1 cellular context compared by ENCODE assay signal in the genomic region with DNA sequence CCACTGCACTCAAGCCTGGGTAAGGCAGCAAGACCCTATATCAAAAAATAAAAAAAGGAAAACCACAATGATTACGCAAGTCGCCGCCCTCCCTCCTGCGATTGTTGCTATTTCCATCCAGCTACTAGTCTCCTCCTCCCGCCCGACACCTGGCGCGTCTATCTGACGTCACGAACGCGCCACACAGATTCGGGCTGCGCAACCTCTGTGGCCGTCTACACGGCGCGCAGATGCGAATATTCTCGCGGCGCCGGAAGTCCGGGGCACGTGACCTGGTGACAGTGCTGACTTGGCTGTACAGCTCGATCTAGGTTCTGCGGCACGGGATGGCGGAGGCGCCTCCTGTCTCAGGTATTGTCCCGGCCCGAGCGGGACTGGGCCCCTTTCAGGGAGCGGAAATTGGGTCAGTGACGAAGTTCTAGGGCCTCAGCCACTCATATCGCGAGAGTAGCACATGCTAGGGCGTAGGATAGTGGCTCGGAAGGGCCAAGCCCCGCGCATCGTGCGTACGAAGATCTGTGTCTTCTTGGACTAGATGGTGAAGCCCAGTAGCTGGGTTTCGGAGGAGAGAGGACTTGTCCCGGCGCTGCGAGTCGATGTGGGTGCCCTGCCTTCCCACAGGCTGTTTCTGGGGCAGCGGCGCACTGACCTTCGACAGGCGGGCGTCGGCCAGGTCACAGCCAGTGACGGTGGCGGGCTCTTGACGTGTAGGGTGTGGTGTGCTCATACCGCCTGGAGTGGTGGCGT.
A peak's percentile ranks its signal among the peaks of the same experiment; 100 is the strongest.
TF ChIP-seq lines count a peak whose summit lies in the region.

A gene (plus strand): TSS at position 270 of the 747 bp plus-strand sequence. CDS start 57 bp downstream, at position 327.

TF ChIP-seq in GM12878, 131 proteins besides CTCF, POLR2A, EP300 and RAD21 (continued from another document):
- TF ChIP-seq, protein P1, sequence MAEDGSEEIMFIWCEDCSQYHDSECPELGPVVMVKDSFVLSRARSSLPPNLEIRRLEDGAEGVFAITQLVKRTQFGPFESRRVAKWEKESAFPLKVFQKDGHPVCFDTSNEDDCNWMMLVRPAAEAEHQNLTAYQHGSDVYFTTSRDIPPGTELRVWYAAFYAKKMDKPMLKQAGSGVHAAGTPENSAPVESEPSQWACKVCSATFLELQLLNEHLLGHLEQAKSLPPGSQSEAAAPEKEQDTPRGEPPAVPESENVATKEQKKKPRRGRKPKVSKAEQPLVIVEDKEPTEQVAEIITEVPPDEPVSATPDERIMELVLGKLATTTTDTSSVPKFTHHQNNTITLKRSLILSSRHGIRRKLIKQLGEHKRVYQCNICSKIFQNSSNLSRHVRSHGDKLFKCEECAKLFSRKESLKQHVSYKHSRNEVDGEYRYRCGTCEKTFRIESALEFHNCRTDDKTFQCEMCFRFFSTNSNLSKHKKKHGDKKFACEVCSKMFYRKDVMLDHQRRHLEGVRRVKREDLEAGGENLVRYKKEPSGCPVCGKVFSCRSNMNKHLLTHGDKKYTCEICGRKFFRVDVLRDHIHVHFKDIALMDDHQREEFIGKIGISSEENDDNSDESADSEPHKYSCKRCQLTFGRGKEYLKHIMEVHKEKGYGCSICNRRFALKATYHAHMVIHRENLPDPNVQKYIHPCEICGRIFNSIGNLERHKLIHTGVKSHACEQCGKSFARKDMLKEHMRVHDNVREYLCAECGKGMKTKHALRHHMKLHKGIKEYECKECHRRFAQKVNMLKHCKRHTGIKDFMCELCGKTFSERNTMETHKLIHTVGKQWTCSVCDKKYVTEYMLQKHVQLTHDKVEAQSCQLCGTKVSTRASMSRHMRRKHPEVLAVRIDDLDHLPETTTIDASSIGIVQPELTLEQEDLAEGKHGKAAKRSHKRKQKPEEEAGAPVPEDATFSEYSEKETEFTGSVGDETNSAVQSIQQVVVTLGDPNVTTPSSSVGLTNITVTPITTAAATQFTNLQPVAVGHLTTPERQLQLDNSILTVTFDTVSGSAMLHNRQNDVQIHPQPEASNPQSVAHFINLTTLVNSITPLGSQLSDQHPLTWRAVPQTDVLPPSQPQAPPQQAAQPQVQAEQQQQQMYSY (CRISPR knock-in tag; IDR thresholded peaks at IDR 0.05), result 0 out of 2 replicates have a peak, but pooled peaks have one; percentile 9
- TF ChIP-seq SP1 (IDR thresholded peaks at IDR 0.05; ENCODE audit: low read depth, low read length), result peak; percentile 69
- no peak for TF ChIP-seq STAT3 (IDR thresholded peaks at IDR 0.05; ENCODE audit: low read depth, low read length)
- no peak; a peak in 2 of 4 replicates for TF ChIP-seq ETV6 (conservative IDR thresholded peaks at IDR 0.05 in 1 of 2, IDR thresholded peaks at IDR 0.05 in 1 of 2; ENCODE audit: borderline replicate concordance in 1 of 2, low read depth in 1 of 2)
- TF ChIP-seq, protein P2, sequence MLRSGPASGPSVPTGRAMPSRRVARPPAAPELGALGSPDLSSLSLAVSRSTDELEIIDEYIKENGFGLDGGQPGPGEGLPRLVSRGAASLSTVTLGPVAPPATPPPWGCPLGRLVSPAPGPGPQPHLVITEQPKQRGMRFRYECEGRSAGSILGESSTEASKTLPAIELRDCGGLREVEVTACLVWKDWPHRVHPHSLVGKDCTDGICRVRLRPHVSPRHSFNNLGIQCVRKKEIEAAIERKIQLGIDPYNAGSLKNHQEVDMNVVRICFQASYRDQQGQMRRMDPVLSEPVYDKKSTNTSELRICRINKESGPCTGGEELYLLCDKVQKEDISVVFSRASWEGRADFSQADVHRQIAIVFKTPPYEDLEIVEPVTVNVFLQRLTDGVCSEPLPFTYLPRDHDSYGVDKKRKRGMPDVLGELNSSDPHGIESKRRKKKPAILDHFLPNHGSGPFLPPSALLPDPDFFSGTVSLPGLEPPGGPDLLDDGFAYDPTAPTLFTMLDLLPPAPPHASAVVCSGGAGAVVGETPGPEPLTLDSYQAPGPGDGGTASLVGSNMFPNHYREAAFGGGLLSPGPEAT (IDR thresholded peaks at IDR 0.05; ENCODE audit: low read depth), result peak; percentile 87
- TF ChIP-seq ZNF274 (IDR thresholded peaks at IDR 0.05; ENCODE audit: insufficient read depth, insufficient read length), result no peak
- 0 out of 2 replicates have a peak, but pooled peaks have one; percentile 41 for TF ChIP-seq TBL1XR1 (IDR thresholded peaks at IDR 0.05; ENCODE audit: low read depth, low read length)
- TF ChIP-seq, protein P3, sequence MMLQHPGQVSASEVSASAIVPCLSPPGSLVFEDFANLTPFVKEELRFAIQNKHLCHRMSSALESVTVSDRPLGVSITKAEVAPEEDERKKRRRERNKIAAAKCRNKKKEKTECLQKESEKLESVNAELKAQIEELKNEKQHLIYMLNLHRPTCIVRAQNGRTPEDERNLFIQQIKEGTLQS (IDR thresholded peaks at IDR 0.05; ENCODE audit: borderline replicate concordance, extremely low read depth, low read depth, low read length), result peak; percentile 97
- TF ChIP-seq, protein P4, sequence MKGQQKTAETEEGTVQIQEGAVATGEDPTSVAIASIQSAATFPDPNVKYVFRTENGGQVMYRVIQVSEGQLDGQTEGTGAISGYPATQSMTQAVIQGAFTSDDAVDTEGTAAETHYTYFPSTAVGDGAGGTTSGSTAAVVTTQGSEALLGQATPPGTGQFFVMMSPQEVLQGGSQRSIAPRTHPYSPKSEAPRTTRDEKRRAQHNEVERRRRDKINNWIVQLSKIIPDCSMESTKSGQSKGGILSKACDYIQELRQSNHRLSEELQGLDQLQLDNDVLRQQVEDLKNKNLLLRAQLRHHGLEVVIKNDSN (IDR thresholded peaks at IDR 0.05; ENCODE audit: borderline replicate concordance, extremely low read length, insufficient read depth, low read depth, low read length), result peak; percentile 99
- TF ChIP-seq SRF (IDR thresholded peaks at IDR 0.05; ENCODE audit: low read depth in 2 of 2, low read length in 2 of 2), result peak; percentile 17 to 92; a peak in 3 of 4 replicates
- peak; percentile 92 for TF ChIP-seq CBX5 (IDR thresholded peaks at IDR 0.05; ENCODE audit: low read depth)
- peak; percentile 91 for TF ChIP-seq MEF2A (IDR thresholded peaks at IDR 0.05; ENCODE audit: insufficient read depth, low read depth, low read length)
- TF ChIP-seq WRNIP1 (IDR thresholded peaks at IDR 0.05; ENCODE audit: borderline replicate concordance, low read depth, low read length), result no peak
- peak; percentile 88 for TF ChIP-seq FOXK2 (IDR thresholded peaks at IDR 0.05)
- TF ChIP-seq NFIC (IDR thresholded peaks at IDR 0.05; ENCODE audit: low read depth, low read length), result no peak
- TF ChIP-seq NRF1 (conservative IDR thresholded peaks at IDR 0.05; ENCODE audit: low read depth, low read length), result peak; percentile 87
- peak; percentile 68; the same call in 1 of the 2 replicates for TF ChIP-seq TCF3 (IDR thresholded peaks at IDR 0.05; ENCODE audit: borderline replicate concordance, insufficient read depth, low read depth, low read length)
- TF ChIP-seq ATF7 (IDR thresholded peaks at IDR 0.05; ENCODE audit: low read depth), result peak; percentile 96
- peak; percentile 59; the same call in 1 of the 2 replicates for TF ChIP-seq YY1 (IDR thresholded peaks at IDR 0.05; ENCODE audit: low read depth, low read length)
